ENCODE assay signal across 1 cellular context in the genomic region with DNA sequence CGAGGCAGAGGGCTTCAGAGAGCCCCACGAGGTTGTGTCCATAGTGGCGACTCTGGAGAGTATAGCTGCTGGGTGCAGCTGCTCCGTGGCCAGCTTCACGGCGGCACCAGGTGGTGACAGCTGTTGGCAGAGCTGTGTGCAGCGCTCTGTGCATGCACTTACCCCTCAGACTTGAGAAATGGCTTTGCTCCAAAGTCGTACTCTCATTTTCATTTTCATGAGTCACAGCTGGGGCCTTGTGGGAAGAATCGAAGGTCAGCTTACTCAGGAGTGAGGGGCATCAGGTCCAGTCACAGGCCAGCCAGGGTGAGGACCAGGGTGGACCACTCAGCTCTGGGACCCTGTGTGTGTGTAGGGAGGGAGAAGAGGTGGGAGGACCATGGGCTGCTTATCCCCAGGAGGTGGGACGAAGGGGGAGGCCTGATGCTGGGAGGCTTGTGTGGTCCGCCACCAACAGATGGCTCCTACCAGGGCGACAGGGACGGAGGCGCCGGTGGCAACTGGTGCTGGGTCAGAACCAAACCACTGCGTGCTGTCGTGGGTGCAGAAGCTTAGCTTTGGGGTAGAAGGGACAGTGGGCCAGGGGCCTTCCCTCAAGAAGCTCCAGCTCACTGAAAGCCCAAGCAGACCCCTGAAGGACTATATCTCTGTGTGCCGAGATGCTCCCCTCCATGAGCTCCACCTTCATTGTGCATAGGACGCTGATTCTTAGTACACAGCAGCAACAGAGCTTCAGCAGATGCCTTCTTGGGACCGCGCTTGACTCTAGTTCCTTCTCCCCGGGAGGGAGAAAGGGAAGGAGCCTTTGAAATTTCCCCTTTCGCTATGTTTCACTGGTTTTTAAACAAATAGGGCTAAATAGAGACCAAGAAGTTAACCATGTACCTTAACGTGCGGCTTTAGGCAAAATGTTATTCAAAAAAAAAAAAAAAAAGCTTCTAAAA.
TF ChIP-seq lines count a peak whose summit lies in the region.

No MANE protein-coding gene starts in this region.

TF ChIP-seq in SK-N-SH treated with all-trans-retinoic acid at 6 μM for 48 hours, 23 proteins besides CTCF, POLR2A, EP300 and RAD21 (continued from another document):
- no peak for TF ChIP-seq ISL1 (CRISPR knock-in tag; IDR thresholded peaks at IDR 0.05)
- no peak for TF ChIP-seq TCF4 (CRISPR knock-in tag; IDR thresholded peaks at IDR 0.05; ENCODE audit: borderline replicate concordance)
- no peak for TF ChIP-seq PATZ1 (CRISPR knock-in tag; IDR thresholded peaks at IDR 0.05; ENCODE audit: borderline replicate concordance)
